ENCODE assay signal across 30 cellular contexts in the genomic region with DNA sequence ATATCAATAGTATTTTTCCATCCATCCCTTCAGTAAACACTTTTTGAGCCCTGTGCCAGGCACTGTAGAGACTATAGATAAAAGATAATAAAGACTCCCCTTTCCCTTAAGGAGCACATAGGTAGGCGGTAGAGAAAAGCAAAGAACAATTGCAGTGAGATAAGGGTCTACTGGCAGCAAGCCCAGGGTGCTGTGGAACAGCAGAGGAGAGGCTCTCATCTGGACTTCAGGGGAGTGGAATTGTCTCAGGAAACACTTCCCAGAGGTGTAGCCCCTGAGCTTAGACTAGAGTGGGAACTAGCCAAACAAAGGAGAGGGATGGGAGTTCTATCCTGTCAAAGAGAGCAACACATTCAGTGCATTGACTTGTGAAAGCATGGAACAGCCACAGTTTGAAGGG.
DNase-seq lines count a peak whose midpoint lies in the region; ATAC-seq and TF ChIP-seq lines count a peak whose summit lies in the region.
"Had no signal": no experiment of that assay in that cellular context is flagged by ENCODE, and none has a peak within 500 bp of the region (broad histone marks: within the 10 kb centered on the region; RNA-seq: fewer than 3 reads in every experiment).

No MANE protein-coding gene starts in this region.

- no peaks in the 10 kb centered on the region for H3K4me1 Mint-ChIP-seq in CD8-positive, alpha-beta T cell (ENCODE audit: low read depth)
- H3K4me1 Mint-ChIP-seq: activated CD4-positive, alpha-beta T cell treated with anti-CD3 and anti-CD28 coated beads for 36 hours; activated naive CD4-positive, alpha-beta T cell treated with anti-CD3 and anti-CD28 coated beads, Interleukin-2, amount 50 U/mL, for 24 hours; IgD-negative memory B cell; T-helper 17 cell had no signal

- no peak for TF ChIP-seq CTCF in CD8-positive, alpha-beta T cell (IDR thresholded peaks at IDR 0.05)
- TF ChIP-seq CTCF in fibroblast of pulmonary artery (IDR thresholded peaks at IDR 0.05; ENCODE audit: low read length, missing control alignments), result no peak

- peaks cover 57% of the 10 kb centered on the region for H3K36me3 ChIP-seq in CD8-positive, alpha-beta T cell (ENCODE audit: insufficient read depth, low read length)

- H3K27me3 Mint-ChIP-seq in CD8-positive, alpha-beta T cell (ENCODE audit: low read depth), result no peaks in the 10 kb centered on the region
- H3K27me3 Mint-ChIP-seq: activated CD4-positive, alpha-beta T cell treated with anti-CD3 and anti-CD28 coated beads for 36 hours; activated naive CD4-positive, alpha-beta T cell treated with anti-CD3 and anti-CD28 coated beads, Interleukin-2, amount 50 U/mL, for 24 hours; IgD-negative memory B cell; T-helper 17 cell had no signal

- CTCF ChIA-PET in CD8-positive, alpha-beta T cell (lab: Charles Lee), result no interaction called here

- intact Hi-C loops in CD8-positive, alpha-beta T cell (cut with DNase I, micrococcal nuclease), result no loop called here

- H3K27me3 ChIP-seq in CD8-positive, alpha-beta T cell (ENCODE audit: insufficient read depth, low read length), result no peaks in the 10 kb centered on the region
- H3K27me3 ChIP-seq: BLaER1, brain microvascular endothelial cell, sigmoid colon, thyroid gland, vagina had no signal

- H3K9me3 ChIP-seq in CD8-positive, alpha-beta T cell (ENCODE audit: low read length), result no peaks in the 10 kb centered on the region
- H3K9me3 ChIP-seq: BLaER1, lower lobe of right lung, mucosa of descending colon, prostate gland, sigmoid colon, thyroid gland, vagina had no signal

- peaks cover 88% of the 10 kb centered on the region for H3K36me3 Mint-ChIP-seq in CD8-positive, alpha-beta T cell

- POLR2A ChIA-PET in CD8-positive, alpha-beta T cell (lab: Charles Lee), result no interaction called here

- H3K27ac ChIP-seq in CD8-positive, alpha-beta T cell (ENCODE audit: low read depth, low read length), result no peak overlapping the region
- H3K27ac ChIP-seq: BLaER1, brain microvascular endothelial cell, lower lobe of right lung, prostate gland, sigmoid colon, SK-N-MC, thyroid gland, vagina had no signal

- no peak overlapping the region for H3K4me3 Mint-ChIP-seq in CD8-positive, alpha-beta T cell
- H3K4me3 Mint-ChIP-seq: activated CD4-positive, alpha-beta T cell treated with anti-CD3 and anti-CD28 coated beads for 36 hours; activated CD8-positive, alpha-beta T cell treated with anti-CD3 and anti-CD28 coated beads, Interleukin-2, amount 10 ng/mL, durations not matched to agents 7 days and 5 days; activated naive CD4-positive, alpha-beta T cell treated with anti-CD3 and anti-CD28 coated beads, Interleukin-2, amount 50 U/mL, for 24 hours; IgD-negative memory B cell; natural killer cell; T-helper 17 cell had no signal

- no peak overlapping the region for H3K4me3 ChIP-seq in CD8-positive, alpha-beta T cell (ENCODE audit: low read depth, low read length)
- no peak overlapping the region for H3K4me3 ChIP-seq in fibroblast of pulmonary artery (replicated peaks; ENCODE audit: low read depth, low read length)
- H3K4me3 ChIP-seq: BLaER1, lower lobe of right lung, mucosa of descending colon, prostate gland, sigmoid colon, SK-N-MC, thyroid gland, vagina had no signal

- H3K4me1 ChIP-seq in CD8-positive, alpha-beta T cell (ENCODE audit: insufficient read depth, low read length), result no peaks in the 10 kb centered on the region
- H3K4me1 ChIP-seq: lower lobe of right lung, prostate gland, sigmoid colon, thyroid gland, vagina had no signal

- ATAC-seq in CD8-positive, alpha-beta T cell, result no peak
- ATAC-seq in GM18520 (IDR thresholded peaks at IDR 0.05; ENCODE audit: unreplicated experiment), result no peak
- ATAC-seq: activated CD4-positive, alpha-beta T cell treated with anti-CD3 and anti-CD28 coated beads for 36 hours; activated CD8-positive, alpha-beta T cell treated with anti-CD3 and anti-CD28 coated beads, Interleukin-2, amount 10 ng/mL, durations not matched to agents 7 days and 5 days; mucosa of descending colon; natural killer cell; T-helper 17 cell had no signal

- no peak for DNase-seq in CD8-positive, alpha-beta T cell
- peak; percentile 40 for DNase-seq in NCI-H1092 (lab: John Stamatoyannopoulos, UW)
- peak; percentile 62 for DNase-seq in NCI-H345 (lab: John Stamatoyannopoulos, UW)
- DNase-seq in fibroblast of pulmonary artery (ENCODE audit: low read depth), result peak; percentile 41
- no peak for DNase-seq in ecto neural progenitor cell (ENCODE audit: low spot score)
- no peak for DNase-seq in NCI-H1930 (lab: John Stamatoyannopoulos, UW)
- DNase-seq: activated CD4-positive, alpha-beta T cell treated with anti-CD3 and anti-CD28 coated beads for 36 hours; activated CD8-positive, alpha-beta T cell treated with anti-CD3 and anti-CD28 coated beads, Interleukin-2, amount 10 ng/mL, durations not matched to agents 7 days and 5 days; amygdala; brain microvascular endothelial cell; DND-41; hippocampal formation; lower lobe of right lung; mucosa of descending colon; natural killer cell; NCI-H1048; NCI-H524 treated with DMSO at 0.1 percent for 48 hours; NK-92 treated with Interleukin-12 subunit alpha and Interleukin-12 subunit beta, amount 100 ng/mL, for 24 hours; occipital lobe; sigmoid colon; stimulated activated CD4-positive, alpha-beta T cell treated with anti-CD3 and anti-CD28 coated beads, Interleukin-4, amount 100 ng/mL, for 1 hour; T-helper 17 cell had no signal

- H3K9me3 Mint-ChIP-seq in CD8-positive, alpha-beta T cell, result no peaks in the 10 kb centered on the region
- H3K9me3 Mint-ChIP-seq: activated naive CD4-positive, alpha-beta T cell treated with anti-CD3 and anti-CD28 coated beads, Interleukin-2, amount 50 U/mL, for 24 hours; IgD-negative memory B cell; natural killer cell had no signal

- H3K27ac Mint-ChIP-seq in CD8-positive, alpha-beta T cell, result peak overlapping the region; percentile 11
- H3K27ac Mint-ChIP-seq: activated CD4-positive, alpha-beta T cell treated with anti-CD3 and anti-CD28 coated beads for 36 hours; activated CD8-positive, alpha-beta T cell treated with anti-CD3 and anti-CD28 coated beads, Interleukin-2, amount 10 ng/mL, durations not matched to agents 7 days and 5 days; activated naive CD4-positive, alpha-beta T cell treated with anti-CD3 and anti-CD28 coated beads, Interleukin-2, amount 50 U/mL, for 24 hours; IgD-negative memory B cell; natural killer cell; T-helper 17 cell had no signal

Comparison
In these comparisons a context has a peak if more than half of its experiments do, and no peak if none do; other contexts are left out.
1. DNase-seq: peak in NCI-H1092 (single experiment), NCI-H345 (single experiment) and fibroblast of pulmonary artery (single experiment); none in CD8-positive, alpha-beta T cell (0 of 7), ecto neural progenitor cell (single experiment) and NCI-H1930 (0 of 2).